ENCODE assay signal across 26 cellular contexts in genomic region chr3:68764554-68764953, GRCh38.
"Had no signal": no experiment of that assay in that cellular context is flagged by ENCODE, and none has a peak within 500 bp of the region (broad histone marks: within the 10 kb centered on the region; RNA-seq: fewer than 3 reads in every experiment).

No MANE protein-coding gene starts in this region.

- H3K4me1 ChIP-seq: body of pancreas had no signal

- H3K4me3 ChIP-seq: ascending aorta, body of pancreas, PC-9 had no signal

- ATAC-seq: activated naive CD4-positive, alpha-beta T cell treated with anti-CD3 and anti-CD28 coated beads, Interleukin-2, amount 50 U/mL, for 72 hours; activated naive CD8-positive, alpha-beta T cell treated with anti-CD3 and anti-CD28 coated beads, Interleukin-2, amount 50 U/mL, for 24 hours; activated T-cell treated with anti-CD3 and anti-CD28 coated beads, Interleukin-2, amount 50 U/mL, for 4 hours; body of pancreas; T-helper 17 cell had no signal

- H3K27ac ChIP-seq: ascending aorta, body of pancreas, PC-9 had no signal

- DNase-seq: activated B cell treated with CpG ODN at 0.5 μM for 24 hours; activated CD4-positive, alpha-beta memory T cell treated with anti-CD3 and anti-CD28 coated beads for 36 hours; activated CD4-positive, alpha-beta T cell treated with anti-CD3 and anti-CD28 coated beads for 1 hour; activated CD4-positive, alpha-beta T cell treated with anti-CD3 and anti-CD28 coated beads, Interleukin-2, amount 10 ng/mL, durations not matched to agents 7 days and 5 days; activated CD8-positive, alpha-beta memory T cell treated with anti-CD3 and anti-CD28 coated beads for 24 hours; activated effector memory CD4-positive, alpha-beta T cell treated with anti-CD3 and anti-CD28 coated beads, Interleukin-2, amount 50 U/mL, for 16 hours; activated naive CD4-positive, alpha-beta T cell treated with Interleukin-2 at 50 U/mL for 16 hours; activated naive CD8-positive, alpha-beta T cell treated with anti-CD3 and anti-CD28 coated beads, Interleukin-2, amount 50 U/mL, for 24 hours; activated T-cell treated with anti-CD3 and anti-CD28 coated beads, Interleukin-2, amount 50 U/mL, for 4 hours; amniotic stem cell; body of pancreas; Kasumi-1; KBM-7; NCI-H1105 treated with DMSO at 0.1 percent for 48 hours; NCI-H1436 treated with DMSO at 0.1 percent for 48 hours; NCI-H187 treated with DMSO at 0.1 percent for 48 hours; NCI-H2081 treated with DMSO at 0.1 percent for 48 hours; NCI-H2171 treated with DMSO at 0.1 percent for 48 hours; NCI-H226; NCI-H69; PC-9; SHP77 treated with DMSO at 0.1 percent for 48 hours; T-helper 17 cell; T-helper 9 cell had no signal

- H3K36me3 ChIP-seq: ascending aorta had no signal

- H3K27me3 ChIP-seq: ascending aorta, body of pancreas had no signal

- H3K9me3 ChIP-seq: ascending aorta, body of pancreas had no signal
